In genomic region chr17:20941872-20942271, GRCh38 we compare ENCODE assay signal across 25 cellular contexts.
"Had no signal": no experiment of that assay in that cellular context is flagged by ENCODE, and none has a peak within 500 bp of the region (broad histone marks: within the 10 kb centered on the region; RNA-seq: fewer than 3 reads in every experiment).

No MANE protein-coding gene starts in this region.

- H3K4me1 Mint-ChIP-seq: activated B cell treated with CpG ODN at 0.5 μM for 24 hours; activated naive CD4-positive, alpha-beta T cell treated with anti-CD3 and anti-CD28 coated beads, Interleukin-2, amount 10 ng/mL, durations not matched to agents 7 days and 5 days; activated T-helper 17 cell treated with anti-CD3 and anti-CD28 coated beads, Interleukin-2, amount 50 U/mL, for 72 hours had no signal

- H3K36me3 ChIP-seq: ascending aorta, brain microvascular endothelial cell, colonic mucosa had no signal

- H3K36me3 Mint-ChIP-seq: activated naive CD4-positive, alpha-beta T cell treated with anti-CD3 and anti-CD28 coated beads, Interleukin-2, amount 10 ng/mL, durations not matched to agents 7 days and 5 days; activated naive CD4-positive, alpha-beta T cell treated with anti-CD3 and anti-CD28 coated beads, Interleukin-2, amount 50 U/mL, for 72 hours; activated naive CD8-positive, alpha-beta T cell treated with anti-CD3 and anti-CD28 coated beads, Interleukin-2, amount 10 ng/mL, durations not matched to agents 7 days and 5 days had no signal

- H3K9me3 Mint-ChIP-seq: activated B cell treated with CpG ODN at 0.5 μM for 24 hours; activated CD8-positive, alpha-beta T cell treated with anti-CD3 and anti-CD28 coated beads for 36 hours; activated naive CD4-positive, alpha-beta T cell treated with anti-CD3 and anti-CD28 coated beads, Interleukin-2, amount 10 ng/mL, durations not matched to agents 7 days and 5 days; activated naive CD4-positive, alpha-beta T cell treated with anti-CD3 and anti-CD28 coated beads, Interleukin-2, amount 50 U/mL, for 72 hours; activated naive CD8-positive, alpha-beta T cell treated with anti-CD3 and anti-CD28 coated beads, Interleukin-2, amount 10 ng/mL, durations not matched to agents 7 days and 5 days; activated T-cell treated with anti-CD3 and anti-CD28 coated beads, Interleukin-2, amount 50 U/mL, for 4 hours; activated T-helper 17 cell treated with anti-CD3 and anti-CD28 coated beads, Interleukin-2, amount 50 U/mL, for 72 hours had no signal

- H3K4me3 ChIP-seq: ascending aorta, colonic mucosa had no signal

- FAIRE-seq: frontal cortex had no signal

- H3K27me3 Mint-ChIP-seq: activated naive CD8-positive, alpha-beta T cell treated with anti-CD3 and anti-CD28 coated beads, Interleukin-2, amount 10 ng/mL, durations not matched to agents 7 days and 5 days had no signal

- DNase-seq: activated B cell treated with CpG ODN at 0.5 μM for 24 hours; activated CD4-positive, alpha-beta T cell treated with anti-CD3 and anti-CD28 coated beads for 48 hours; activated CD4-positive, alpha-beta T cell treated with anti-CD3 and anti-CD28 coated beads, Interleukin-2, amount 50 U/mL, for 1 hour; activated CD4-positive, alpha-beta T cell treated with anti-CD3 and anti-CD28 coated beads, Interleukin-2, amount 50 U/mL, for 48 hours; activated CD8-positive, alpha-beta memory T cell treated with anti-CD3 and anti-CD28 coated beads for 24 hours; activated CD8-positive, alpha-beta T cell treated with anti-CD3 and anti-CD28 coated beads for 36 hours; activated effector memory CD4-positive, alpha-beta T cell treated with Interleukin-2 at 50 U/mL for 16 hours; activated naive CD4-positive, alpha-beta T cell treated with anti-CD3 and anti-CD28 coated beads, Interleukin-2, amount 10 ng/mL, durations not matched to agents 7 days and 5 days; activated naive CD8-positive, alpha-beta T cell treated with anti-CD3 and anti-CD28 coated beads, Interleukin-2, amount 10 ng/mL, durations not matched to agents 7 days and 5 days; activated T-cell treated with anti-CD3 and anti-CD28 coated beads, Interleukin-2, amount 50 U/mL, for 4 hours; brain microvascular endothelial cell; caudate nucleus; cerebellar nuclear complex; colonic mucosa; effector CD8-positive, alpha-beta T cell; foreskin fibroblast; head of caudate nucleus; T-helper 2 cell had no signal

- ATAC-seq: activated CD4-positive, CD25-positive, alpha-beta regulatory T cell treated with anti-CD3 and anti-CD28 coated beads, Interleukin-2, amount 50 U/mL, for 24 hours; activated CD8-positive, alpha-beta T cell treated with anti-CD3 and anti-CD28 coated beads for 36 hours; activated naive CD4-positive, alpha-beta T cell treated with anti-CD3 and anti-CD28 coated beads, Interleukin-2, amount 50 U/mL, for 72 hours; activated T-cell treated with anti-CD3 and anti-CD28 coated beads, Interleukin-2, amount 50 U/mL, for 4 hours; activated T-helper 17 cell treated with anti-CD3 and anti-CD28 coated beads, Interleukin-2, amount 50 U/mL, for 72 hours; esophagus mucosa had no signal

- H3K4me1 ChIP-seq: ascending aorta, colonic mucosa had no signal

- H3K27ac ChIP-seq: ascending aorta, brain microvascular endothelial cell, colonic mucosa, VCaP had no signal

- H3K27ac Mint-ChIP-seq: activated B cell treated with CpG ODN at 0.5 μM for 24 hours; activated CD8-positive, alpha-beta T cell treated with anti-CD3 and anti-CD28 coated beads for 36 hours; activated naive CD4-positive, alpha-beta T cell treated with anti-CD3 and anti-CD28 coated beads, Interleukin-2, amount 10 ng/mL, durations not matched to agents 7 days and 5 days; activated naive CD4-positive, alpha-beta T cell treated with anti-CD3 and anti-CD28 coated beads, Interleukin-2, amount 50 U/mL, for 72 hours; activated naive CD8-positive, alpha-beta T cell treated with anti-CD3 and anti-CD28 coated beads, Interleukin-2, amount 10 ng/mL, durations not matched to agents 7 days and 5 days; activated T-helper 17 cell treated with anti-CD3 and anti-CD28 coated beads, Interleukin-2, amount 50 U/mL, for 72 hours had no signal

- H3K4me3 Mint-ChIP-seq: activated B cell treated with CpG ODN at 0.5 μM for 24 hours; activated CD8-positive, alpha-beta T cell treated with anti-CD3 and anti-CD28 coated beads for 36 hours; activated naive CD4-positive, alpha-beta T cell treated with anti-CD3 and anti-CD28 coated beads, Interleukin-2, amount 10 ng/mL, durations not matched to agents 7 days and 5 days; activated naive CD8-positive, alpha-beta T cell treated with anti-CD3 and anti-CD28 coated beads, Interleukin-2, amount 10 ng/mL, durations not matched to agents 7 days and 5 days; activated T-cell treated with anti-CD3 and anti-CD28 coated beads, Interleukin-2, amount 50 U/mL, for 4 hours; activated T-helper 17 cell treated with anti-CD3 and anti-CD28 coated beads, Interleukin-2, amount 50 U/mL, for 72 hours had no signal

- H3K9me3 ChIP-seq: ascending aorta, colonic mucosa had no signal

- H3K27me3 ChIP-seq: ascending aorta, brain microvascular endothelial cell, colonic mucosa had no signal
